Comparison of ENCODE assay signal across 8 cellular contexts in the genomic region with DNA sequence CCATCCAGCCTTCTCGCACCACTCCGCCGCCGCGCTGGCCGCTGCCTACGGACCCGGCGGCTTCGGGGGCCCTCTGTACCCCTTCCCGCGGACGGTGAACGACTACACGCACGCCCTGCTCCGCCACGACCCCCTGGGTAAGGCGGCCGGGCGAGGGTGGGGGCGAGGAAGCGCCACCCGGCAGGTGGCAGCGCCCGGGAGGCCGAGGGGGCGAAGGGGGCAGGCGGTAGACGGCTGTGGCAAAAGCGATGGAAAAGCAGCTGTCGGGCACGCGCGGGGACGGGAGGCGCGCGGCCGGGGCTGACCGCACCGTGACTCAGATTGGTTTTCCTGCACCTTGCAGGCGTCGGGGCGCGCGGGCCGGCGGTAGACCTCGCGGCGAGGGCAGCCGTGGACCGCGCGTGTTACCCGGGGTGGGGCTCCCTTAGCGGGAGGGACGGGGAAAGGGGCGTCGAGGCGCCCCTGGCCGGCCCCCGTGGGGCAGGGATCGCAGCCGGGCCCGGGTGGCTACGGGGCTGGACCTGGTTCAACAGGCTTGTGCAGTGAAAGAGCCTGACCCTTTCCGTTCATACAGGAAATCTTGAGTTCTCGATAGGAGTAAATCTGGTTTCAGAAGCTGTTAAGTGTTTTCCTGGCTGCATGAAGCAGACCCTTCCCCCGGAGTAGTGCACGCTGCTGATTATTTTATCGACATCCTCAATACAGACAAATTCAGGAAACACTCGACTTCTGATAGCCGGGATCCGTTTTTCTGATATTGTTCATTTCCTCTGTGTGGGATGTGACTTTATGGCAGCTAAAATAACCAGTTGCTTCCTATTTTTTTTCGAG. TPM values are rescaled to one million over a fixed set of nuclear protein-coding genes. Genes with fewer than 3 reads are reported as not detected.
A peak's percentile ranks its signal among the peaks of the same experiment; 100 is the strongest.
DNase-seq lines count a peak whose midpoint lies in the region; ATAC-seq and TF ChIP-seq lines count a peak whose summit lies in the region.

No MANE protein-coding gene starts in this region.

- H3K27ac ChIP-seq in MM.1S (ENCODE audit: low read length) = no peak overlapping the region
- H3K27ac ChIP-seq in lung (ENCODE audit: low read depth in 1 of 2, low read length in 1 of 2) = peak overlapping the region; percentile 93 to 98

- peak; percentile 24 for ATAC-seq in GM18861 (IDR thresholded peaks at IDR 0.05; ENCODE audit: unreplicated experiment)
- ATAC-seq in lung (ENCODE audit: insufficient read depth, low FRiP score) = peak; percentile 58
- ATAC-seq in HG03571 (IDR thresholded peaks at IDR 0.05; ENCODE audit: unreplicated experiment) = no peak
- no peak for ATAC-seq in HG03342 (IDR thresholded peaks at IDR 0.05; ENCODE audit: unreplicated experiment)

- no peak for TF ChIP-seq CTCF in MM.1S (IDR thresholded peaks at IDR 0.05; ENCODE audit: low read length)
- TF ChIP-seq CTCF in lung (IDR thresholded peaks at IDR 0.05; ENCODE audit: control extremely low read depth, extremely low read depth) = no peak

- H3K9me3 Mint-ChIP-seq in activated CD4-positive, alpha-beta T cell treated with anti-CD3 and anti-CD28 coated beads, Interleukin-2, amount 10 ng/mL, durations not matched to agents 7 days and 5 days = peaks cover under 1% of the 10 kb centered on the region

- H3K4me3 Mint-ChIP-seq in activated CD4-positive, alpha-beta T cell treated with anti-CD3 and anti-CD28 coated beads, Interleukin-2, amount 10 ng/mL, durations not matched to agents 7 days and 5 days = peak overlapping the region; percentile 61

- POLR2A ChIA-PET in activated CD4-positive, alpha-beta T cell treated with anti-CD3 and anti-CD28 coated beads, Interleukin-2, amount 10 ng/mL, durations not matched to agents 7 days and 5 days (lab: Charles Lee) = no interaction called here

- CTCF ChIA-PET in activated CD4-positive, alpha-beta T cell treated with anti-CD3 and anti-CD28 coated beads, Interleukin-2, amount 10 ng/mL, durations not matched to agents 7 days and 5 days (lab: Charles Lee) = interaction anchor here (0.6 kb wide), 1 partner anchor 953 kb away, joined by 4 read pairs; no protein-coding TSS in a partner anchor

- H3K79me2 ChIP-seq in MM.1S (ENCODE audit: low read length) = no peaks in the 10 kb centered on the region

- peaks cover 81% of the 10 kb centered on the region for H3K27me3 Mint-ChIP-seq in activated CD4-positive, alpha-beta T cell treated with anti-CD3 and anti-CD28 coated beads, Interleukin-2, amount 10 ng/mL, durations not matched to agents 7 days and 5 days

- WGBS in lung, 2 donors = 2 to 3% methylated on average over 54 to 77 of the region's 77 CpGs

- H3K9me3 ChIP-seq in MM.1S (replicated peaks; ENCODE audit: insufficient read depth, low read length) (no peaks in the 10 kb centered on the region), lung (ENCODE audit: control insufficient read depth in 2 of 2, insufficient read depth in 1 of 2, low read length in 1 of 2) (peaks cover 0 to 3% of the 10 kb centered on the region in 2 donors)

- H3K36me3 ChIP-seq in MM.1S (replicated peaks; ENCODE audit: insufficient read depth, low read length) = no peaks in the 10 kb centered on the region
- H3K36me3 ChIP-seq in lung (ENCODE audit: control insufficient read depth in 2 of 2, insufficient read depth in 2 of 2, low read length in 2 of 2) = peaks cover 0 to 2% of the 10 kb centered on the region in 2 donors

- H3K4me1 Mint-ChIP-seq in activated CD4-positive, alpha-beta T cell treated with anti-CD3 and anti-CD28 coated beads, Interleukin-2, amount 10 ng/mL, durations not matched to agents 7 days and 5 days = peaks cover 22% of the 10 kb centered on the region

- peak overlapping the region; percentile 66 for H3K4me2 ChIP-seq in MM.1S (ENCODE audit: low read depth, low read length)

- H4K20me1 ChIP-seq in MM.1S (ENCODE audit: insufficient read depth, low read length) = no peaks in the 10 kb centered on the region

- H3K27ac Mint-ChIP-seq in activated CD4-positive, alpha-beta T cell treated with anti-CD3 and anti-CD28 coated beads, Interleukin-2, amount 10 ng/mL, durations not matched to agents 7 days and 5 days = no peak overlapping the region

- H3K9me2 ChIP-seq in MM.1S (replicated peaks; ENCODE audit: insufficient read depth, low read length) = no peaks in the 10 kb centered on the region

- DNase-seq in MM.1S (no peak), dermis blood vessel endothelial cell (peak; percentile 99), lung (ENCODE audit: low spot score) (peak; percentile 63)
- DNase-seq in activated CD4-positive, alpha-beta T cell treated with anti-CD3 and anti-CD28 coated beads, Interleukin-2, amount 10 ng/mL, durations not matched to agents 7 days and 5 days = peak; percentile 43
- DNase-seq in stimulated activated CD8-positive, alpha-beta memory T cell treated with anti-CD3 and anti-CD28 coated beads, Interleukin-15, amount 100 ng/mL, for 1 hour (ENCODE audit: low read depth) = peak; percentile 24

- H3K27me3 ChIP-seq in MM.1S (replicated peaks; ENCODE audit: insufficient read depth, low read length) (peaks cover 57% of the 10 kb centered on the region), lung (ENCODE audit: control insufficient read depth, insufficient read depth) (no peaks in the 10 kb centered on the region)

- H3F3A ChIP-seq in MM.1S (ENCODE audit: insufficient read depth, low read length) = no peaks in the 10 kb centered on the region

- peak overlapping the region; percentile 59 for H3K4me3 ChIP-seq in MM.1S (ENCODE audit: low read length)
- H3K4me3 ChIP-seq in lung = peak overlapping the region; percentile 96

- H3K36me3 Mint-ChIP-seq in activated CD4-positive, alpha-beta T cell treated with anti-CD3 and anti-CD28 coated beads, Interleukin-2, amount 10 ng/mL, durations not matched to agents 7 days and 5 days (ENCODE audit: low read depth) = peaks cover 4% of the 10 kb centered on the region

- H3K4me1 ChIP-seq in MM.1S (ENCODE audit: low read length) (no peaks in the 10 kb centered on the region), lung (ENCODE audit: control insufficient read depth in 2 of 2, insufficient read depth in 2 of 2, low read length in 2 of 2) (peaks cover 0 to 2% of the 10 kb centered on the region in 2 donors)

- peak overlapping the region; percentile 57 for H2AFZ ChIP-seq in MM.1S (ENCODE audit: low read length)

- no peak overlapping the region for H3K9ac ChIP-seq in MM.1S (ENCODE audit: low read length)

RNA-seq across cellular contexts. Expression of a gene that starts 0.7 kb away (rescaled TPM):
- total RNA-seq in activated CD4-positive, alpha-beta T cell treated with anti-CD3 and anti-CD28 coated beads, Interleukin-2, amount 10 ng/mL, durations not matched to agents 7 days and 5 days = under 1 TPM in 1 of 2 experiments, not detected in 1; 0.25 TPM
- total RNA-seq in dermis blood vessel endothelial cell (56.7 and 66.9 TPM in 2 replicates), lung (10 to 100 TPM; 16.8 to 17.3 TPM)
- 10 to 100 TPM; 15.3 to 18.6 TPM for polyA plus RNA-seq in lung

Comparison
In these comparisons a context has a peak if more than half of its experiments do, and no peak if none do; other contexts are left out.
1. ATAC-seq: peak in GM18861 (single experiment) and lung (single experiment); none in HG03571 (single experiment) and HG03342 (single experiment).
2. RNA of a gene that starts 0.7 kb away (total RNA-seq): 56.7 to 66.9 TPM in dermis blood vessel endothelial cell and 16.8 to 17.3 TPM in lung; 0.25 TPM in activated CD4-positive, alpha-beta T cell treated with anti-CD3 and anti-CD28 coated beads, Interleukin-2, amount 10 ng/mL, durations not matched to agents 7 days and 5 days; every median in the first group is over 10 times any median in the second.